8 cellular contexts compared by ENCODE assay signal in the genomic region with DNA sequence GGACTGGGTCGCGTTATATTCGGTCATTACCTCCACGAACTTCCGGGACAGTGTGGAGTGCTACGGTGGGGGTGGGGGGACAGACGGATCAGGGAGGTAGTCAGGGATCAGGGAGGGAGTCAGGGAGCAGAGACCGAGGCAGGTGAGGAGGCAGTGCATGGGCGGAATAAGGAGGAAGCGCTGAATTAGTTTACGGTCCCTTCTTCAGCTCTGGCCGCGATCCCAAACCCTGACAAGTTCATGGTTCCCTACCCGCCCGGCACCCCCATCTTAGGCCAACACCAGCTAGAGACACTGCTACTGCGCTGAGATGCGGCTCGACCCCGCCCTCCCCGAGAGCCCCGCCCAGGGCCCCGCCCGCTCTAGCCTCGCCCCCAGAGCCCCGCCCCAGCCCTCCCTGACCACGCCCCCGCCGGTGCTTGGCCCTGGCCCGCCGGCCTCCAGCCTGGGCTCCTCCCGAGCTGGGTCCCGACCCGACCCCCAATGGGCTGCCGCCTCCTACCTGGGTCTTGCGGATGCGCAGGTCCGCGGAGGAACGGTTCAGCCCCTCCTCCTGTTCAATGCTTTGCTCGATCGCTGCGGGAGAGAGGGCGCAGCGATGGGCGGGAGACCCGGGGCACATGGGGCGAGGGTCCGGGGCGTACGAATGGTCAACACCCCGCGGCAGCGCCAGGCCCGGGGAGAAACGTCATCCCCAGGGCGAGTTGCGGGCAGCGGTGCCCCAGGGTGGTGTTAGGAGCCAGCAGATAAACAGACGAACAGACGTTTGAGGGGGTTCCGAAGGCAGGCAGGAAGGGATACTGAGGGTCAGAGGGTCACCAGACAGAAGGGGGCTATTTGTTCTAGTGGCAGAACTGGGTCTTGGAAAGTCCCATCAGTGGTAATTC. TPM values are rescaled to one million over a fixed set of nuclear protein-coding genes. Genes with fewer than 3 reads are reported as not detected.
DNase-seq lines count a peak whose midpoint lies in the region; ATAC-seq and TF ChIP-seq lines count a peak whose summit lies in the region.

No MANE protein-coding gene starts in this region.

- DNase-seq in NCI-H748 (lab: John Stamatoyannopoulos, UW; ENCODE audit: unreplicated experiment) (peak; percentile 54), epithelial cell of esophagus (ENCODE audit: low read depth) (peak; percentile 84), mucosa of gallbladder (ENCODE audit: low spot score) (peak; percentile 80), D341Med (ENCODE audit: low spot score) (no peak)
- peak; percentile 92 for DNase-seq in activated CD8-positive, alpha-beta memory T cell treated with anti-CD3 and anti-CD28 coated beads, Interleukin-2, amount 10 ng/mL, durations not matched to agents 7 days and 5 days
- DNase-seq in stimulated activated CD8-positive, alpha-beta memory T cell treated with anti-CD3 and anti-CD28 coated beads, Interleukin-7, amount 100 ng/mL, for 24 hours (ENCODE audit: low read depth): peak; percentile 68

- peak overlapping the region; percentile 57 for H3K4me3 ChIP-seq in epithelial cell of esophagus (ENCODE audit: low read length)

- CTCF ChIA-PET in activated CD8-positive, alpha-beta memory T cell treated with anti-CD3 and anti-CD28 coated beads, Interleukin-2, amount 10 ng/mL, durations not matched to agents 7 days and 5 days (lab: Charles Lee): interaction anchor here (0.8 to 1.1 kb wide), 3 partner anchors 11 to 56 kb away, joined by 3 to 9 read pairs (median 4); partner anchors contain the start of gene HSD3B7

- no peaks in the 10 kb centered on the region for H3K9me3 Mint-ChIP-seq in activated CD8-positive, alpha-beta memory T cell treated with anti-CD3 and anti-CD28 coated beads, Interleukin-2, amount 10 ng/mL, durations not matched to agents 7 days and 5 days (ENCODE audit: low read depth)

- peak; percentile 80 for ATAC-seq in GM18502 (IDR thresholded peaks at IDR 0.05; ENCODE audit: poor library complexity, unreplicated experiment)
- peak; percentile 81 for ATAC-seq in HG02885 (IDR thresholded peaks at IDR 0.05; ENCODE audit: poor library complexity, unreplicated experiment)
- ATAC-seq in activated CD8-positive, alpha-beta memory T cell treated with anti-CD3 and anti-CD28 coated beads, Interleukin-2, amount 10 ng/mL, durations not matched to agents 7 days and 5 days: peak; percentile 98

- peaks cover 34% of the 10 kb centered on the region for H3K4me1 Mint-ChIP-seq in activated CD8-positive, alpha-beta memory T cell treated with anti-CD3 and anti-CD28 coated beads, Interleukin-2, amount 10 ng/mL, durations not matched to agents 7 days and 5 days

- no peak for TF ChIP-seq CTCF in epithelial cell of esophagus (IDR thresholded peaks at IDR 0.05; ENCODE audit: insufficient read depth, low read depth, low read length, missing control alignments)

- H3K27ac Mint-ChIP-seq in activated CD8-positive, alpha-beta memory T cell treated with anti-CD3 and anti-CD28 coated beads, Interleukin-2, amount 10 ng/mL, durations not matched to agents 7 days and 5 days: peak overlapping the region; percentile 88

- H3K36me3 Mint-ChIP-seq in activated CD8-positive, alpha-beta memory T cell treated with anti-CD3 and anti-CD28 coated beads, Interleukin-2, amount 10 ng/mL, durations not matched to agents 7 days and 5 days: peaks cover 1% of the 10 kb centered on the region

- peaks cover 11% of the 10 kb centered on the region for H3K27me3 Mint-ChIP-seq in activated CD8-positive, alpha-beta memory T cell treated with anti-CD3 and anti-CD28 coated beads, Interleukin-2, amount 10 ng/mL, durations not matched to agents 7 days and 5 days

- H3K4me3 Mint-ChIP-seq in activated CD8-positive, alpha-beta memory T cell treated with anti-CD3 and anti-CD28 coated beads, Interleukin-2, amount 10 ng/mL, durations not matched to agents 7 days and 5 days: peak overlapping the region; percentile 81

RNA-seq across cellular contexts. Expression of gene HSD3B7, which starts 12.2 kb away (rescaled TPM):
- total RNA-seq in activated CD8-positive, alpha-beta memory T cell treated with anti-CD3 and anti-CD28 coated beads, Interleukin-2, amount 10 ng/mL, durations not matched to agents 7 days and 5 days: 1 to 10 TPM; 6.6 to 9.7 TPM
- 30.6 TPM for total RNA-seq in mucosa of gallbladder

RNA-seq across cellular contexts. Expression of gene STX1B, which starts 13.2 kb away (rescaled TPM):
- total RNA-seq in activated CD8-positive, alpha-beta memory T cell treated with anti-CD3 and anti-CD28 coated beads, Interleukin-2, amount 10 ng/mL, durations not matched to agents 7 days and 5 days: 1 to 10 TPM; 3.5 to 3.6 TPM
- total RNA-seq in mucosa of gallbladder: 0.58 TPM

RNA-seq across cellular contexts. Expression of gene STX4, which starts 36.1 kb away (rescaled TPM):
- 10 to 100 TPM; 60.0 to 75.6 TPM for total RNA-seq in activated CD8-positive, alpha-beta memory T cell treated with anti-CD3 and anti-CD28 coated beads, Interleukin-2, amount 10 ng/mL, durations not matched to agents 7 days and 5 days
- total RNA-seq in mucosa of gallbladder: 84.0 TPM

RNA-seq across cellular contexts. Expression of gene SETD1A, which starts 39.7 kb away (rescaled TPM):
- 10 to 100 TPM; 23.9 to 26.4 TPM for total RNA-seq in activated CD8-positive, alpha-beta memory T cell treated with anti-CD3 and anti-CD28 coated beads, Interleukin-2, amount 10 ng/mL, durations not matched to agents 7 days and 5 days
- total RNA-seq in mucosa of gallbladder: 17.6 TPM

RNA-seq across cellular contexts. Expression of gene ORAI3, which starts 48.4 kb away (rescaled TPM):
- total RNA-seq in activated CD8-positive, alpha-beta memory T cell treated with anti-CD3 and anti-CD28 coated beads, Interleukin-2, amount 10 ng/mL, durations not matched to agents 7 days and 5 days: 10 to 100 TPM; 19.5 to 20.5 TPM
- 34.4 TPM for total RNA-seq in mucosa of gallbladder
